In the genomic region with DNA sequence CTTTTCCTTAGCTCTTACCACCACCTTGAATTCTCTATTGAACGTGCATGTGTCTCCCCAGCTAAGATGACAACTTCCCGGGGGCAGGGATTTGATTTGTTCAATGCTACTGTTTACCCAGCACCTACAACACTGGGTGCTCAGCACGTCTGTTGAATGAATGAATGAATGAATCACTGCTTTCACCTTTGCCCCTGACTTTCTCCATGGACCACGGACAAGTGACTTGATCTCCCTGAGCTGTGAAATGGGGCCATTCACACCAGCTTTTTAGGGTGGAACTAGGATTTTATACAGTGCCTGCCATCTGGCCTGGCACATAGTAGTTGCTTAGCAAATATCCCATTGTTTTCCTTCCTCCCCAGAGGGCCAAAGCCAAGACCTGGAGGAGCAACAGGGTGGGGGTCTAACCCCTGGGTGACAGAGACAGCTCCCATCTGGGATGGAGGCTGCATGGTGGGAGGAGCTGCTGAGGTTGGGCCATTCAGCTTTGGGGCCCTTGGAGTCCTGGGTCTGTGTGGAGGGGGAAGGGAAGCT, we compare ENCODE assay signal across 16 cellular contexts. TPM values are rescaled to one million over a fixed set of nuclear protein-coding genes. Genes with fewer than 3 reads are reported as not detected.
A peak's percentile ranks its signal among the peaks of the same experiment; 100 is the strongest.
DNase-seq lines count a peak whose midpoint lies in the region; ATAC-seq, FAIRE-seq and TF ChIP-seq lines count a peak whose summit lies in the region.
"Had no signal": no experiment of that assay in that cellular context is flagged by ENCODE, and none has a peak within 500 bp of the region (broad histone marks: within the 10 kb centered on the region; RNA-seq: fewer than 3 reads in every experiment).

No MANE protein-coding gene starts in this region.

- FAIRE-seq in HepG2 (lab: Jason Lieb, UNC) = no peak
- FAIRE-seq: A204.1 had no signal

- no peak overlapping the region for H3K4me3 Mint-ChIP-seq in activated CD4-positive, alpha-beta T cell treated with anti-CD3 and anti-CD28 coated beads, Interleukin-2, amount 10 ng/mL, durations not matched to agents 24 days and 14 days
- peak overlapping the region; percentile 95 for H3K4me3 Mint-ChIP-seq in activated T-helper 17 cell treated with anti-CD3 and anti-CD28 coated beads, Interleukin-2, amount 50 U/mL, for 72 hours
- H3K4me3 Mint-ChIP-seq: stimulated activated naive CD8-positive, alpha-beta T cell treated with anti-CD3 and anti-CD28 coated beads, Interleukin-15, amount 100 ng/mL, for 72 hours had no signal

- POLR2A ChIA-PET in HepG2 (lab: Yijun Ruan, JAX) = no interaction called here

- no peak for TF ChIP-seq CTCF in HepG2 (CRISPR knock-in tag; IDR thresholded peaks at IDR 0.05)
- TF ChIP-seq CTCF in stomach (IDR thresholded peaks at IDR 0.05) = no peak

- no peak for TF ChIP-seq POLR2A in HepG2 (IDR thresholded peaks at IDR 0.05; ENCODE audit: insufficient read depth in 1 of 2, low read depth in 2 of 2, low read length in 2 of 2)
- TF ChIP-seq POLR2A in stomach (IDR thresholded peaks at IDR 0.05) = no peak

- no peak overlapping the region for H2AFZ ChIP-seq in HepG2 (ENCODE audit: low read length)

- H3K27me3 ChIP-seq in HepG2 (ENCODE audit: control insufficient read depth in 1 of 2, insufficient read depth in 2 of 2, low read length in 2 of 2) = peaks cover 10 to 45% of the 10 kb centered on the region in 2 experiments; a peak in 4 of 5 replicates
- no peaks in the 10 kb centered on the region for H3K27me3 ChIP-seq in stomach

- no peaks in the 10 kb centered on the region for H3K79me2 ChIP-seq in HepG2 (ENCODE audit: insufficient read depth, low read length)

- TF ChIP-seq RAD21 in HepG2 (CRISPR knock-in tag; IDR thresholded peaks at IDR 0.05) = no peak

- in situ Hi-C loops in HepG2 (cut with HindIII; ENCODE audit: extremely low pct_ligation_motif_present, low pct_unique_long_range_greater_than_20kb) = no loop called here

- H3K27me3 Mint-ChIP-seq in activated CD4-positive, alpha-beta T cell treated with anti-CD3 and anti-CD28 coated beads, Interleukin-2, amount 10 ng/mL, durations not matched to agents 24 days and 14 days = no peaks in the 10 kb centered on the region
- H3K27me3 Mint-ChIP-seq in activated T-helper 17 cell treated with anti-CD3 and anti-CD28 coated beads, Interleukin-2, amount 50 U/mL, for 72 hours = no peaks in the 10 kb centered on the region
- H3K27me3 Mint-ChIP-seq: stimulated activated naive CD8-positive, alpha-beta T cell treated with anti-CD3 and anti-CD28 coated beads, Interleukin-15, amount 100 ng/mL, for 72 hours had no signal

- WGBS in HepG2 (ENCODE audit: low lambda C conversion rate) = 0% methylated on average over 4 of the region's 4 CpGs
- WGBS in stomach, 5 donors = 46 to 57% (median 51%) methylated on average over 4 of the region's 4 CpGs

- DNase-seq in activated CD4-positive, alpha-beta T cell treated with anti-CD3 and anti-CD28 coated beads, Interleukin-2, amount 10 ng/mL, durations not matched to agents 24 days and 14 days = no peak
- DNase-seq in activated CD4-positive, alpha-beta T cell treated with anti-CD3 and anti-CD28 coated beads, Interleukin-2, amount 50 U/mL, for 4 hours = no peak
- no peak for DNase-seq in HepG2 (ENCODE audit: low spot score)
- DNase-seq in stomach = no peak
- no peak for DNase-seq in NCI-H187 (lab: John Stamatoyannopoulos, UW)
- no peak for DNase-seq in RPMI8226
- DNase-seq: DND-41; NCI-H1930; stimulated activated naive CD8-positive, alpha-beta T cell treated with anti-CD3 and anti-CD28 coated beads, Interleukin-15, amount 100 ng/mL, for 72 hours; SW 1271 had no signal

- no peak overlapping the region for H3K9ac ChIP-seq in HepG2 (ENCODE audit: insufficient read depth, low read depth, low read length)
- H3K9ac ChIP-seq: KMS-11 had no signal

- intact Hi-C loops in activated CD4-positive, alpha-beta T cell treated with anti-CD3 and anti-CD28 coated beads, Interleukin-2, amount 10 ng/mL, durations not matched to agents 24 days and 14 days (cut with micrococcal nuclease) = no loop called here
- intact Hi-C loops in HepG2 (cut with micrococcal nuclease; ENCODE audit: unreplicated experiment) (no loop called here), stomach (cut with DNase I; ENCODE audit: low total_unique reads) (no loop called here)

- CTCF ChIA-PET in HepG2 (lab: Yijun Ruan, JAX; ENCODE audit: low intra/inter-chr PET ratio, low total read pairs) = no interaction called here

- H3K36me3 ChIP-seq in HepG2 (replicated peaks in 1 of 2; ENCODE audit: control insufficient read depth in 1 of 2, insufficient read depth in 2 of 2, low read length in 2 of 2) (no peaks in the 10 kb centered on the region), stomach (peaks cover 0 to 5% (median 0%) of the 10 kb centered on the region in 4 donors)

- no peak overlapping the region for H3K4me2 ChIP-seq in HepG2 (ENCODE audit: low read depth, low read length)
- H3K4me2 ChIP-seq: KMS-11 had no signal

- peaks cover 42% of the 10 kb centered on the region for H3K4me1 ChIP-seq in HepG2 (ENCODE audit: insufficient read depth, low read length)
- peaks cover 57 to 98% (median 77%) of the 10 kb centered on the region in 4 donors for H3K4me1 ChIP-seq in stomach

- peaks cover 54% of the 10 kb centered on the region for H3K4me1 Mint-ChIP-seq in activated CD4-positive, alpha-beta T cell treated with anti-CD3 and anti-CD28 coated beads, Interleukin-2, amount 10 ng/mL, durations not matched to agents 24 days and 14 days
- H3K4me1 Mint-ChIP-seq in activated T-helper 17 cell treated with anti-CD3 and anti-CD28 coated beads, Interleukin-2, amount 50 U/mL, for 72 hours = peaks cover 58% of the 10 kb centered on the region

- H4K20me1 ChIP-seq in HepG2 (ENCODE audit: insufficient read depth, low read length) = no peaks in the 10 kb centered on the region

- H3K9me3 ChIP-seq in HepG2 (ENCODE audit: low read length) (no peaks in the 10 kb centered on the region), stomach (no peaks in the 10 kb centered on the region)

- H3K36me3 Mint-ChIP-seq in activated CD4-positive, alpha-beta T cell treated with anti-CD3 and anti-CD28 coated beads, Interleukin-2, amount 10 ng/mL, durations not matched to agents 24 days and 14 days (ENCODE audit: low read depth) = peaks cover 43% of the 10 kb centered on the region
- H3K36me3 Mint-ChIP-seq in activated T-helper 17 cell treated with anti-CD3 and anti-CD28 coated beads, Interleukin-2, amount 50 U/mL, for 72 hours (ENCODE audit: low read depth) = peaks cover 100% of the 10 kb centered on the region

- no TSS peak for BruUV-seq in HepG2 (replicated peaks; lab: Mats Ljungman, UMichigan)

- no peaks in the 10 kb centered on the region for H3K9me3 Mint-ChIP-seq in activated CD4-positive, alpha-beta T cell treated with anti-CD3 and anti-CD28 coated beads, Interleukin-2, amount 10 ng/mL, durations not matched to agents 24 days and 14 days
- H3K9me3 Mint-ChIP-seq in activated T-helper 17 cell treated with anti-CD3 and anti-CD28 coated beads, Interleukin-2, amount 50 U/mL, for 72 hours = no peaks in the 10 kb centered on the region
- H3K9me3 Mint-ChIP-seq: stimulated activated naive CD8-positive, alpha-beta T cell treated with anti-CD3 and anti-CD28 coated beads, Interleukin-15, amount 100 ng/mL, for 72 hours had no signal

- no peak for TF ChIP-seq EP300 in HepG2 (IDR thresholded peaks at IDR 0.05; ENCODE audit: low read depth in 2 of 2, low read length in 2 of 2)
- no peak for TF ChIP-seq EP300 in HepG2 (CRISPR knock-in tag; IDR thresholded peaks at IDR 0.05; ENCODE audit: borderline replicate concordance)
- TF ChIP-seq EP300 in stomach (IDR thresholded peaks at IDR 0.05) = no peak

- no peak overlapping the region for H3K4me3 ChIP-seq in HepG2 (replicated peaks in 1 of 3; ENCODE audit: insufficient read depth in 1 of 3, low read depth in 2 of 3, low read length in 3 of 3)
- no peak overlapping the region for H3K4me3 ChIP-seq in stomach

- H3K27ac ChIP-seq in HepG2 (ENCODE audit: extremely low read length, insufficient read depth, low read length) (no peak overlapping the region), stomach (peak overlapping the region in 4 of 5 donors; percentile 17 to 92 (median 85))
- H3K27ac ChIP-seq: KMS-11 had no signal

- ATAC-seq in activated T-helper 17 cell treated with anti-CD3 and anti-CD28 coated beads, Interleukin-2, amount 50 U/mL, for 72 hours (replicated peaks) = no peak
- ATAC-seq in HepG2 (no peak), HG02763 (IDR thresholded peaks at IDR 0.05; ENCODE audit: unreplicated experiment) (no peak)
- ATAC-seq: esophagus mucosa; HCT116; stimulated activated naive CD8-positive, alpha-beta T cell treated with anti-CD3 and anti-CD28 coated beads, Interleukin-15, amount 100 ng/mL, for 72 hours had no signal

- H3K27ac Mint-ChIP-seq in activated CD4-positive, alpha-beta T cell treated with anti-CD3 and anti-CD28 coated beads, Interleukin-2, amount 10 ng/mL, durations not matched to agents 24 days and 14 days = peak overlapping the region; percentile 57
- H3K27ac Mint-ChIP-seq in activated T-helper 17 cell treated with anti-CD3 and anti-CD28 coated beads, Interleukin-2, amount 50 U/mL, for 72 hours = peak overlapping the region; percentile 87

RNA-seq across cellular contexts. Expression of gene TNFRSF1B, which starts 15.7 kb away (rescaled TPM):
- 145 TPM in 2 replicates for total RNA-seq in activated CD4-positive, alpha-beta T cell treated with anti-CD3 and anti-CD28 coated beads, Interleukin-2, amount 10 ng/mL, durations not matched to agents 24 days and 14 days
- 100 to 1,000 TPM; 291 to 379 TPM for total RNA-seq in activated T-helper 17 cell treated with anti-CD3 and anti-CD28 coated beads, Interleukin-2, amount 50 U/mL, for 72 hours
- total RNA-seq in HepG2 (2016; rRNA removed; fragmentation: Illumina TruSeq; extraction: Trizol) (0.04 TPM in 1 of 2 replicates, not detected in the other), stomach (10 to 100 TPM in 4 of 5 donors, 1 to 10 TPM in 1; 7.1 to 24.3 (median 14.9) TPM)
- total RNA-seq in HepG2 (2016; cell fraction: cytosol; rRNA removed; fragmentation: Illumina TruSeq; extraction: Trizol; ENCODE audit: low read depth) = not detected in 2 replicates
- total RNA-seq in HepG2 (2016; cell fraction: insoluble cytoplasmic fraction; rRNA removed; fragmentation: Illumina TruSeq; extraction: Trizol) = not detected in 2 replicates
- not detected in 2 replicates for total RNA-seq in HepG2 (2016; cell fraction: membrane; rRNA removed; fragmentation: Illumina TruSeq; extraction: Trizol)
- total RNA-seq in HepG2 (2016; cell fraction: nucleus; rRNA removed; fragmentation: Illumina TruSeq; extraction: Trizol) = not detected in 2 replicates
- polyA plus RNA-seq in HepG2 (2011; rRNA removed) (0.11 and 0.29 TPM in 2 replicates), stomach (1 to 10 TPM; 5.4 to 8.4 (median 7.8) TPM)
- polyA plus RNA-seq in HepG2 (2011; cell fraction: cytosol; rRNA removed) = 0.05 and 0.07 TPM in 2 replicates
- polyA plus RNA-seq in HepG2 (2011; cell fraction: nucleus; rRNA removed) = 0.05 TPM in 2 replicates
- polyA plus RNA-seq in HepG2 (2012) = not detected in 2 replicates
- polyA plus RNA-seq in HepG2 (2016; cell fraction: cytosol; fragmentation: Illumina TruSeq; extraction: Trizol; ENCODE audit: low read depth) = not detected in 2 replicates
- polyA plus RNA-seq in HepG2 (2016; cell fraction: insoluble cytoplasmic fraction; fragmentation: Illumina TruSeq; extraction: Trizol; ENCODE audit: low read depth) = not detected in 2 replicates
- not detected in 2 replicates for polyA plus RNA-seq in HepG2 (2016; cell fraction: membrane; fragmentation: Illumina TruSeq; extraction: Trizol; ENCODE audit: low read depth)
- polyA plus RNA-seq in HepG2 (2016; cell fraction: nucleus; fragmentation: Illumina TruSeq; extraction: Trizol; ENCODE audit: insufficient read depth, low read depth) = not detected in 2 replicates
- polyA minus RNA-seq in HepG2 (2011; rRNA and poly(A)+ RNA removed; ENCODE audit: low replicate concordance) = 0.14 and 1.1 TPM in 2 replicates
- not detected in 2 replicates for polyA minus RNA-seq in HepG2 (2011; cell fraction: cytosol; rRNA and poly(A)+ RNA removed)
- polyA minus RNA-seq in HepG2 (2011; cell fraction: nucleus; rRNA and poly(A)+ RNA removed) = 0.90 TPM in 1 of 2 replicates, not detected in the other

RNA-seq across cellular contexts. Expression of gene VPS13D, which starts 47.4 kb away (rescaled TPM):
- 26.9 and 30.8 TPM in 2 replicates for total RNA-seq in activated CD4-positive, alpha-beta T cell treated with anti-CD3 and anti-CD28 coated beads, Interleukin-2, amount 10 ng/mL, durations not matched to agents 24 days and 14 days
- 10 to 100 TPM; 30.4 to 35.6 TPM for total RNA-seq in activated T-helper 17 cell treated with anti-CD3 and anti-CD28 coated beads, Interleukin-2, amount 50 U/mL, for 72 hours
- total RNA-seq in HepG2 (2016; rRNA removed; fragmentation: Illumina TruSeq; extraction: Trizol) = 13.9 and 14.2 TPM in 2 replicates
- 5.8 and 6.7 TPM in 2 replicates for total RNA-seq in HepG2 (2016; cell fraction: cytosol; rRNA removed; fragmentation: Illumina TruSeq; extraction: Trizol; ENCODE audit: low read depth)
- total RNA-seq in HepG2 (2016; cell fraction: insoluble cytoplasmic fraction; rRNA removed; fragmentation: Illumina TruSeq; extraction: Trizol) = 10.6 and 11.0 TPM in 2 replicates
- 4.5 and 5.9 TPM in 2 replicates for total RNA-seq in HepG2 (2016; cell fraction: membrane; rRNA removed; fragmentation: Illumina TruSeq; extraction: Trizol)
- 20.5 and 26.2 TPM in 2 replicates for total RNA-seq in HepG2 (2016; cell fraction: nucleus; rRNA removed; fragmentation: Illumina TruSeq; extraction: Trizol)
- polyA plus RNA-seq in HepG2 (2011; rRNA removed) = 8.6 and 9.2 TPM in 2 replicates
- polyA plus RNA-seq in HepG2 (2011; cell fraction: cytosol; rRNA removed) = 7.0 and 8.7 TPM in 2 replicates
- 16.7 and 19.0 TPM in 2 replicates for polyA plus RNA-seq in HepG2 (2011; cell fraction: nucleus; rRNA removed)
- polyA plus RNA-seq in HepG2 (2012) = 7.3 and 7.6 TPM in 2 replicates
- 0.57 and 0.77 TPM in 2 replicates for polyA plus RNA-seq in HepG2 (2016; cell fraction: cytosol; fragmentation: Illumina TruSeq; extraction: Trizol; ENCODE audit: low read depth)
- polyA plus RNA-seq in HepG2 (2016; cell fraction: insoluble cytoplasmic fraction; fragmentation: Illumina TruSeq; extraction: Trizol; ENCODE audit: low read depth) = 7.9 and 10.6 TPM in 2 replicates
- 1.4 and 1.5 TPM in 2 replicates for polyA plus RNA-seq in HepG2 (2016; cell fraction: membrane; fragmentation: Illumina TruSeq; extraction: Trizol; ENCODE audit: low read depth)
- 10.4 and 11.0 TPM in 2 replicates for polyA plus RNA-seq in HepG2 (2016; cell fraction: nucleus; fragmentation: Illumina TruSeq; extraction: Trizol; ENCODE audit: insufficient read depth, low read depth)
- 26.2 and 54.8 TPM in 2 replicates for polyA minus RNA-seq in HepG2 (2011; rRNA and poly(A)+ RNA removed; ENCODE audit: low replicate concordance)
- 11.6 and 12.3 TPM in 2 replicates for polyA minus RNA-seq in HepG2 (2011; cell fraction: cytosol; rRNA and poly(A)+ RNA removed)
- polyA minus RNA-seq in HepG2 (2011; cell fraction: nucleus; rRNA and poly(A)+ RNA removed) = 52.4 and 72.0 TPM in 2 replicates
- 100 to 1,000 TPM in 1 of 5 donors, 10 to 100 TPM in 4; 57.1 to 106 (median 76.5) TPM for total RNA-seq in stomach
- 10 to 100 TPM in 1 of 3 donors, 1 to 10 TPM in 2; 6.7 to 17.3 (median 9.0) TPM for polyA plus RNA-seq in stomach

Comparison
In these comparisons a context has a peak if more than half of its experiments do, and no peak if none do; other contexts are left out.
1. RNA of gene TNFRSF1B, which starts 15.7 kb away (total RNA-seq): 291 to 379 TPM in activated T-helper 17 cell treated with anti-CD3 and anti-CD28 coated beads, Interleukin-2, amount 50 U/mL, for 72 hours, 145 TPM in activated CD4-positive, alpha-beta T cell treated with anti-CD3 and anti-CD28 coated beads, Interleukin-2, amount 10 ng/mL, durations not matched to agents 24 days and 14 days and 7.1 to 24.3 TPM in stomach; 0.04 TPM in HepG2; every median in the first group is over 4 times any median in the second.